8 cellular contexts compared by ENCODE assay signal in genomic region chr22:26642465-26643367, GRCh38. TPM values are rescaled to one million over a fixed set of nuclear protein-coding genes. Genes with fewer than 3 reads are reported as not detected.
DNase-seq lines count a peak whose midpoint lies in the region; ATAC-seq and TF ChIP-seq lines count a peak whose summit lies in the region.

No MANE protein-coding gene starts in this region.

- H3K27me3 ChIP-seq in GM06990 (replicated peaks; ENCODE audit: control insufficient read depth, insufficient read depth, low read length) (no peaks in the 10 kb centered on the region), neural progenitor cell (no peaks in the 10 kb centered on the region), body of pancreas (no peaks in the 10 kb centered on the region)

- intact Hi-C loops in activated naive CD4-positive, alpha-beta T cell treated with anti-CD3 and anti-CD28 coated beads for 36 hours (cut with micrococcal nuclease) = loop anchor here (1.0 to 2.0 kb wide), 6 partner anchors 16 to 278 kb away; partner anchors contain the start of gene TPST2
- intact Hi-C loops in body of pancreas (cut with DNase I) = no loop called here

- TF ChIP-seq POLR2A in body of pancreas (IDR thresholded peaks at IDR 0.05) = no peak

- H3K36me3 Mint-ChIP-seq in activated naive CD4-positive, alpha-beta T cell treated with anti-CD3 and anti-CD28 coated beads for 36 hours (ENCODE audit: low read depth) = no peaks in the 10 kb centered on the region
- no peaks in the 10 kb centered on the region for H3K36me3 Mint-ChIP-seq in neural progenitor cell

- no peak for ATAC-seq in body of pancreas

- H3K79me2 ChIP-seq in neural progenitor cell (ENCODE audit: low read depth) = no peaks in the 10 kb centered on the region

- peaks cover 71% of the 10 kb centered on the region for H3F3A ChIP-seq in neural progenitor cell (ENCODE audit: low read depth)

- peaks cover 52% of the 10 kb centered on the region for H3K4me1 Mint-ChIP-seq in activated naive CD4-positive, alpha-beta T cell treated with anti-CD3 and anti-CD28 coated beads for 36 hours (ENCODE audit: low read depth)
- peaks cover 82% of the 10 kb centered on the region for H3K4me1 Mint-ChIP-seq in neural progenitor cell

- H3K9ac ChIP-seq in SK-N-MC (ENCODE audit: insufficient read length) (peak overlapping the region; percentile 3), neural progenitor cell (no peak overlapping the region)

- H3K4me3 ChIP-seq in GM06990 (replicated peaks; ENCODE audit: low read depth, low read length) (no peak overlapping the region), SK-N-MC (peak overlapping the region; percentile 36; the same call in 1 of the 2 replicates), neural progenitor cell (peak overlapping the region; percentile 16), body of pancreas (no peak overlapping the region)

- H3K9me3 Mint-ChIP-seq in activated naive CD4-positive, alpha-beta T cell treated with anti-CD3 and anti-CD28 coated beads for 36 hours = no peaks in the 10 kb centered on the region
- H3K9me3 Mint-ChIP-seq in neural progenitor cell = no peaks in the 10 kb centered on the region

- no peaks in the 10 kb centered on the region for H4K20me1 ChIP-seq in neural progenitor cell (ENCODE audit: low read depth)

- CTCF ChIA-PET in activated naive CD4-positive, alpha-beta T cell treated with anti-CD3 and anti-CD28 coated beads for 36 hours (lab: Charles Lee) = interaction anchor here (0.6 to 1.5 kb wide), 13 partner anchors 14 to 276 kb away, joined by 3 to 6 read pairs (median 3); partner anchors contain the start of gene TPST2

- peak overlapping the region; percentile 60 for H3K4me3 Mint-ChIP-seq in activated naive CD4-positive, alpha-beta T cell treated with anti-CD3 and anti-CD28 coated beads for 36 hours
- H3K4me3 Mint-ChIP-seq in neural progenitor cell = peak overlapping the region; percentile 42

- peak overlapping the region; percentile 63 for H3K4me2 ChIP-seq in neural progenitor cell

- peaks cover 8% of the 10 kb centered on the region for H3K27me3 Mint-ChIP-seq in activated naive CD4-positive, alpha-beta T cell treated with anti-CD3 and anti-CD28 coated beads for 36 hours (ENCODE audit: low read depth)
- peaks cover 8% of the 10 kb centered on the region for H3K27me3 Mint-ChIP-seq in neural progenitor cell (ENCODE audit: insufficient read depth, low read depth)

- no peaks in the 10 kb centered on the region for H3K36me3 ChIP-seq in GM06990 (ENCODE audit: control insufficient read depth, insufficient read depth, low read length)
- H3K36me3 ChIP-seq in SK-N-MC (ENCODE audit: insufficient read depth, low read length) = no peaks in the 10 kb centered on the region
- no peaks in the 10 kb centered on the region for H3K36me3 ChIP-seq in neural progenitor cell
- no peaks in the 10 kb centered on the region for H3K36me3 ChIP-seq in body of pancreas (replicated peaks in 1 of 2; ENCODE audit: insufficient read depth in 1 of 2, low read depth in 2 of 2)

- H3K4me1 ChIP-seq in neural progenitor cell = peaks cover 71% of the 10 kb centered on the region
- peaks cover 5% of the 10 kb centered on the region for H3K4me1 ChIP-seq in body of pancreas

- WGBS in body of pancreas, 2 donors = 43 to 62% methylated on average over 8 of the region's 8 CpGs

- H3K9me3 ChIP-seq in SK-N-MC (ENCODE audit: low read depth, low read length) = no peaks in the 10 kb centered on the region
- no peaks in the 10 kb centered on the region for H3K9me3 ChIP-seq in neural progenitor cell (ENCODE audit: low read depth)
- no peaks in the 10 kb centered on the region for H3K9me3 ChIP-seq in body of pancreas

- peak; percentile 62 for DNase-seq in GM06990 (ENCODE audit: extremely low read depth, insufficient read length)
- no peak for DNase-seq in SK-N-MC (ENCODE audit: low read depth, low spot score)
- peak; percentile 96 for DNase-seq in activated naive CD4-positive, alpha-beta T cell treated with anti-CD3 and anti-CD28 coated beads for 36 hours
- DNase-seq in neural progenitor cell (ENCODE audit: low spot score) = peak; percentile 54
- no peak for DNase-seq in NOMO-1 treated with dmso at 0.1 percent for 144 hours (lab: John Stamatoyannopoulos, UW; ENCODE audit: unreplicated experiment)
- DNase-seq in iPS-NIHi7 (ENCODE audit: extremely low spot score) = no peak
- no peak for DNase-seq in body of pancreas
- no peak for DNase-seq in glomerular visceral epithelial cell (ENCODE audit: extremely low spot score)

- peak overlapping the region; percentile 55 for H2AFZ ChIP-seq in neural progenitor cell (replicated peaks)

- TF ChIP-seq CTCF in GM06990 (IDR thresholded peaks at IDR 0.05; ENCODE audit: insufficient read depth, low read length, poor library complexity, severe bottlenecking) = peak; percentile 59
- TF ChIP-seq CTCF in neural progenitor cell (IDR thresholded peaks at IDR 0.05) = peak; percentile 23
- TF ChIP-seq CTCF in body of pancreas (IDR thresholded peaks at IDR 0.05) = no peak

- H3K27ac ChIP-seq in SK-N-MC (no peak overlapping the region), neural progenitor cell (peak overlapping the region; percentile 89), body of pancreas (no peak overlapping the region)

- peak overlapping the region; percentile 95 for H3K27ac Mint-ChIP-seq in activated naive CD4-positive, alpha-beta T cell treated with anti-CD3 and anti-CD28 coated beads for 36 hours
- peak overlapping the region; percentile 85 for H3K27ac Mint-ChIP-seq in neural progenitor cell

RNA-seq across cellular contexts. Expression of gene MIAT, which starts 14.7 kb away (rescaled TPM):
- 10 to 100 TPM; 51.8 to 51.9 TPM for total RNA-seq in activated naive CD4-positive, alpha-beta T cell treated with anti-CD3 and anti-CD28 coated beads for 36 hours
- 262 and 277 TPM in 2 replicates for total RNA-seq in neural progenitor cell (ENCODE audit: low replicate concordance)
- 1 to 10 TPM; 1.0 to 2.6 TPM for total RNA-seq in body of pancreas

RNA-seq across cellular contexts. Expression of gene CRYBA4, which starts 21.0 kb away (rescaled TPM):
- total RNA-seq in activated naive CD4-positive, alpha-beta T cell treated with anti-CD3 and anti-CD28 coated beads for 36 hours = not detected
- total RNA-seq in neural progenitor cell (ENCODE audit: low replicate concordance) (1.1 and 1.6 TPM in 2 replicates), body of pancreas (not detected)

RNA-seq across cellular contexts. Expression of gene CRYBB1, which starts 24.9 kb away (rescaled TPM):
- total RNA-seq in activated naive CD4-positive, alpha-beta T cell treated with anti-CD3 and anti-CD28 coated beads for 36 hours = not detected
- 0.53 TPM in 1 of 2 replicates, not detected in the other for total RNA-seq in neural progenitor cell (ENCODE audit: low replicate concordance)
- under 1 TPM in 1 of 2 donors, not detected in 1; 0.52 TPM for total RNA-seq in body of pancreas

RNA-seq across cellular contexts. Expression of gene TPST2, which starts 52.8 kb away (rescaled TPM):
- 10 to 100 TPM; 21.0 to 21.9 TPM for total RNA-seq in activated naive CD4-positive, alpha-beta T cell treated with anti-CD3 and anti-CD28 coated beads for 36 hours
- total RNA-seq in neural progenitor cell (ENCODE audit: low replicate concordance) (31.7 and 59.5 TPM in 2 replicates), body of pancreas (100 to 1,000 TPM; 547 to 586 TPM)

Comparison
In these comparisons a context has a peak if more than half of its experiments do, and no peak if none do; other contexts are left out.
1. DNase-seq: peak in GM06990 (single experiment), activated naive CD4-positive, alpha-beta T cell treated with anti-CD3 and anti-CD28 coated beads for 36 hours (single experiment) and neural progenitor cell (single experiment); none in SK-N-MC (single experiment), NOMO-1 treated with dmso at 0.1 percent for 144 hours (single experiment), iPS-NIHi7 (single experiment), body of pancreas (0 of 4) and glomerular visceral epithelial cell (single experiment).
2. H3K4me3 ChIP-seq: peak in SK-N-MC (single experiment) and neural progenitor cell (single experiment); none in GM06990 (single experiment) and body of pancreas (0 of 2).
3. CTCF ChIP-seq: peak in GM06990 (single experiment) and neural progenitor cell (single experiment); none in body of pancreas (0 of 7).
4. RNA of gene MIAT, which starts 14.7 kb away (total RNA-seq): 262 to 277 TPM in neural progenitor cell and 51.8 to 51.9 TPM in activated naive CD4-positive, alpha-beta T cell treated with anti-CD3 and anti-CD28 coated beads for 36 hours; 1.0 to 2.6 TPM in body of pancreas; every median in the first group is over 10 times any median in the second.